26 cellular contexts compared by ENCODE assay signal in the genomic region with DNA sequence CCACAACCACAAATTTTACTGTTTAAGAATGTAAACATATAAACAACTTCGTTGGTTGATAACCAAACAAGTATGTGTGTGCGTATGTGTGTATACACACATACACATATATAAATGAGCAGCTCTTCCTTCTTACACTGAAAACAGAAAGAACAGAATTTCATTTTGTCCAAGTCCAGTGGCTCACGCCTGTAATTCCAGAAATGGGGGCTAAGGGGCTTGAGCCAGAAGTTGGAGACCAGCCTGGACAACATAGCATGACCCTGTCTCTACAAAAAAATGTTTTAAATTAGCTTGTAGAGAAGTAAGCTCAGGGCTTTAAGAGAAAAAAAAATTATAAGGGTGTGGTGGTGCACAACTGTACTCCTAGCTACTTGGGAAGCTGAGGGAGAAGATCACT. TPM values are rescaled to one million over a fixed set of nuclear protein-coding genes. Genes with fewer than 3 reads are reported as not detected.
"Had no signal": no experiment of that assay in that cellular context is flagged by ENCODE, and none has a peak within 500 bp of the region (broad histone marks: within the 10 kb centered on the region; RNA-seq: fewer than 3 reads in every experiment).

No MANE protein-coding gene starts in this region.

- H3K4me3 ChIP-seq: cardiac muscle cell, Peyer's patch had no signal

- H3K27me3 ChIP-seq: brain microvascular endothelial cell, cardiac muscle cell, Peyer's patch had no signal

- H3K27ac ChIP-seq: brain microvascular endothelial cell, Peyer's patch, RWPE1 had no signal

- H3K36me3 ChIP-seq: cardiac muscle cell had no signal

- H3K9me3 ChIP-seq: Peyer's patch had no signal

- ATAC-seq: activated CD8-positive, alpha-beta memory T cell treated with anti-CD3 and anti-CD28 coated beads, Interleukin-2, amount 10 ng/mL, durations not matched to agents 7 days and 5 days; T-helper 17 cell had no signal

- DNase-seq: activated B cell treated with CpG ODN at 0.5 μM for 24 hours; activated CD4-positive, alpha-beta T cell treated with anti-CD3 and anti-CD28 coated beads for 1 hour; activated CD4-positive, alpha-beta T cell treated with anti-CD3 and anti-CD28 coated beads, Interleukin-2, amount 10 ng/mL, durations not matched to agents 24 days and 14 days; activated CD4-positive, alpha-beta T cell treated with anti-CD3 and anti-CD28 coated beads, Interleukin-2, amount 50 U/mL, for 48 hours; activated CD8-positive, alpha-beta memory T cell treated with anti-CD3 and anti-CD28 coated beads, Interleukin-2, amount 10 ng/mL, durations not matched to agents 7 days and 5 days; activated effector memory CD4-positive, alpha-beta T cell treated with anti-CD3 and anti-CD28 coated beads, Interleukin-2, amount 50 U/mL, for 16 hours; activated naive CD4-positive, alpha-beta T cell treated with anti-CD3 and anti-CD28 coated beads for 36 hours; activated naive CD8-positive, alpha-beta T cell treated with anti-CD3 and anti-CD28 coated beads for 36 hours; activated T-cell treated with anti-CD3 and anti-CD28 coated beads, Interleukin-2, amount 50 U/mL, for 24 hours; brain microvascular endothelial cell; Karpas-422; MM.1S; NCI-H1105; NCI-H1436; NCI-H1694 treated with DMSO at 0.1 percent for 48 hours; NCI-H2029 treated with DMSO at 0.1 percent for 48 hours; NCI-H510A treated with DMSO at 0.1 percent for 48 hours; NCI-H69; NK-92 treated with Interleukin-12 subunit alpha and Interleukin-12 subunit beta, amount 100 ng/mL, for 24 hours; OCI-M1; Peyer's patch; SHP77; T-helper 17 cell; T-helper 9 cell had no signal

RNA-seq across cellular contexts. Expression of a gene that starts 12.3 kb away (rescaled TPM):
- total RNA-seq: activated B cell treated with CpG ODN at 0.5 μM for 24 hours had no signal
